ENCODE assay signal across 8 cellular contexts in the genomic region with DNA sequence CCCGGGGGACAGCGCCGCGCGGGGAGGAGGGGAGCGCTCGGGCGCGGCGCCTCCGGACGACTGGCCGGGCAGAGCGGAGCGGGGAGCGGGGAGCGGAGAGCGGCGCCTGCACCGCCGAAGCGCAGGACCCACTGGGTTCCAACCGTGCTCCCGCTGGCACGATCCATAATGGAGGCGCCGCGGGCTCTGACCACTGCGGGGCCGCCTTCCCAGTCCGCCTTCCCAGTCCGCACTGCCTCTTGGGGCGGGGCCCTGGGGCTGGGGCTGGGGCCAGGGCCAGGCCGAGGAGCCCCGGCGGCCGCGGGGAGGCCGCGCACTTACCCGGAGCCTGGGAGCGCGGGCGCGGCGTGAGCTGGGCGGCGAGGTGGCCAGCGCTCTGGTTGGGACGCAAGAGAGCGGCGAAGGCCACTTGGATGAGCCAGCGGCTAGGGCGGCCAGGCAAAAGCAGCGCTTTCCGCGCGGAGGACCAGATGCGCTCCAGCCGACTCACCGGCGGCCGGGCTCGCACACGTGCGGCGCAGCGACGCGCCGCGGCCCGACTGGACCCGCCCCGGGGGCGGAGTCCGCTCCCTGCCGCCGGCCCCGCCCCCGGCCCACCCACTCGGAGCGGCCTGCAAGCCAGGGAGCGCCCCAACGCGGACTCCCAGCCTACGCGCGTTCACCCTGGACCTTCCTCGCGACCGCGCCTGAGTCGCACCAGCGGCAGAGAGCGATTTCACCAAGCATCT. TPM values are rescaled to one million over a fixed set of nuclear protein-coding genes. Genes with fewer than 3 reads are reported as not detected.
DNase-seq lines count a peak whose midpoint lies in the region; ATAC-seq, FAIRE-seq and TF ChIP-seq lines count a peak whose summit lies in the region.

A gene with protein sequence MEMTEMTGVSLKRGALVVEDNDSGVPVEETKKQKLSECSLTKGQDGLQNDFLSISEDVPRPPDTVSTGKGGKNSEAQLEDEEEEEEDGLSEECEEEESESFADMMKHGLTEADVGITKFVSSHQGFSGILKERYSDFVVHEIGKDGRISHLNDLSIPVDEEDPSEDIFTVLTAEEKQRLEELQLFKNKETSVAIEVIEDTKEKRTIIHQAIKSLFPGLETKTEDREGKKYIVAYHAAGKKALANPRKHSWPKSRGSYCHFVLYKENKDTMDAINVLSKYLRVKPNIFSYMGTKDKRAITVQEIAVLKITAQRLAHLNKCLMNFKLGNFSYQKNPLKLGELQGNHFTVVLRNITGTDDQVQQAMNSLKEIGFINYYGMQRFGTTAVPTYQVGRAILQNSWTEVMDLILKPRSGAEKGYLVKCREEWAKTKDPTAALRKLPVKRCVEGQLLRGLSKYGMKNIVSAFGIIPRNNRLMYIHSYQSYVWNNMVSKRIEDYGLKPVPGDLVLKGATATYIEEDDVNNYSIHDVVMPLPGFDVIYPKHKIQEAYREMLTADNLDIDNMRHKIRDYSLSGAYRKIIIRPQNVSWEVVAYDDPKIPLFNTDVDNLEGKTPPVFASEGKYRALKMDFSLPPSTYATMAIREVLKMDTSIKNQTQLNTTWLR (minus strand): TSS at position 541 of the 728 bp plus-strand sequence. CDS start 13,759 bp downstream, outside the sequence.

- TF ChIP-seq POLR2A in GM12891 (IDR thresholded peaks at IDR 0.05; ENCODE audit: low read depth, low read length), result peak; percentile 65; the same call in 1 of the 2 replicates
- TF ChIP-seq POLR2A in prostate gland (IDR thresholded peaks at IDR 0.05), result peak; percentile 64

- H3K4me3 ChIP-seq in prostate gland (peak within 1 kb of the TSS; percentile 56 to 71), urinary bladder (ENCODE audit: low read depth, low read length) (peak within 1 kb of the TSS; percentile 75)

- H3K27ac Mint-ChIP-seq in T-cell, result peak within 1 kb of the TSS; percentile 70 to 88

- peak; percentile 89 for DNase-seq in GM12891 (ENCODE audit: insufficient read length, low spot score)
- peak; percentile 95 to 99 (median 97) for DNase-seq in NCI-H1417 (lab: John Stamatoyannopoulos, UW)
- peak; percentile 51 to 83 (median 70) for DNase-seq in T-cell
- DNase-seq in amniotic epithelial cell (ENCODE audit: low read depth), result peak; percentile 82
- peak; percentile 90 for DNase-seq in left cardiac atrium
- peak; percentile 84 for DNase-seq in prostate gland (ENCODE audit: low spot score)

- H3K4me3 Mint-ChIP-seq in T-cell, result peak within 1 kb of the TSS; percentile 90 to 97 (median 94)

- WGBS in prostate gland, result under 1% methylated on average over 16 of the region's 96 CpGs
- WGBS in urinary bladder, result under 1% methylated on average over 96 of the region's 96 CpGs

- POLR2A ChIA-PET in T-cell (lab: Charles Lee), result interaction anchor here in 1 of 2 donors (1.6 kb wide), 1 partner anchor 9 kb away, joined by 3 read pairs; no protein-coding TSS in a partner anchor

- no peak for TF ChIP-seq CTCF in prostate gland (IDR thresholded peaks at IDR 0.05)

- ATAC-seq in HG02759 (IDR thresholded peaks at IDR 0.05; ENCODE audit: unreplicated experiment) (peak; percentile 87), T-cell (replicated peaks in 1 of 4) (peak; percentile 95 to 99 (median 96)), left cardiac atrium (peak; percentile 97 to 98)

- no peaks in the 10 kb centered on the region for H3K27me3 ChIP-seq in prostate gland (replicated peaks; ENCODE audit: insufficient read depth)

- H3K4me1 Mint-ChIP-seq in T-cell, result peaks cover 13 to 20% (median 17%) of the 10 kb centered on the region in 3 donors

- FAIRE-seq in GM12891 (lab: Jason Lieb, UNC), result peak; percentile 94

- CTCF ChIA-PET in T-cell (lab: Charles Lee), result no interaction called here

- no peaks in the 10 kb centered on the region for H3K9me3 Mint-ChIP-seq in T-cell

- H3K9me3 ChIP-seq in prostate gland, result no peaks in the 10 kb centered on the region

- H3K4me1 ChIP-seq in prostate gland (replicated peaks) (peaks cover 4% of the 10 kb centered on the region), urinary bladder (ENCODE audit: insufficient read depth) (no peaks in the 10 kb centered on the region)

- H3K36me3 Mint-ChIP-seq in T-cell, result peaks cover 3% of the 10 kb centered on the region

- H3K27me3 Mint-ChIP-seq in T-cell, result no peaks in the 10 kb centered on the region

- H3K36me3 ChIP-seq in prostate gland, result no peaks in the 10 kb centered on the region
- H3K36me3 ChIP-seq in urinary bladder (ENCODE audit: insufficient read depth), result no peaks in the 10 kb centered on the region

- H3K27ac ChIP-seq in prostate gland (peak within 1 kb of the TSS; percentile 76 to 88), urinary bladder (ENCODE audit: low read depth) (peak within 1 kb of the TSS; percentile 83)

- intact Hi-C loops in left cardiac atrium (cut with DNase I), result no loop called here
- intact Hi-C loops in prostate gland (cut with DNase I), result no loop called here

TF ChIP-seq in GM12891, 5 proteins besides CTCF, POLR2A, EP300 and RAD21:
- no peak for TF ChIP-seq SPI1 (IDR thresholded peaks at IDR 0.05; ENCODE audit: low read depth, low read length)
- TF ChIP-seq POLR2AphosphoS5 (IDR thresholded peaks at IDR 0.05; ENCODE audit: low read depth, low read length), result peak; percentile 64
- TF ChIP-seq POU2F2 (IDR thresholded peaks at IDR 0.05; ENCODE audit: low read depth, low read length), result no peak
- TF ChIP-seq TAF1 (IDR thresholded peaks at IDR 0.05; ENCODE audit: low read depth, low read length), result peak; percentile 59; the same call in 1 of the 2 replicates
- peak; percentile 4 for TF ChIP-seq PAX5 (IDR thresholded peaks at IDR 0.05; ENCODE audit: insufficient read depth, low read length, severe bottlenecking)

RNA-seq across cellular contexts. Expression of the gene that starts here (rescaled TPM):
- polyA plus RNA-seq in GM12891 (2012; ENCODE audit: low read depth, missing spikeins), result 6.5 TPM
- 10 to 100 TPM in 1 of 5 donors, 1 to 10 TPM in 4; 3.6 to 10.2 (median 5.7) TPM for total RNA-seq in T-cell
- total RNA-seq in left cardiac atrium, result 10 to 100 TPM in 1 of 2 donors, 1 to 10 TPM in 1; 4.3 to 10.7 TPM
- total RNA-seq in prostate gland, result 10 to 100 TPM in 1 of 2 donors, 1 to 10 TPM in 1; 9.6 to 10.4 TPM
- 16.3 TPM for total RNA-seq in urinary bladder
- 7.3 TPM for polyA plus RNA-seq in urinary bladder

Comparison
In these comparisons a context has a peak if more than half of its experiments do, and no peak if none do; other contexts are left out.
1. Peak in every context shown above with its lines: DNase-seq, ATAC-seq, H3K4me3 ChIP-seq and H3K27ac ChIP-seq.